8 cellular contexts compared by ENCODE assay signal in the genomic region with DNA sequence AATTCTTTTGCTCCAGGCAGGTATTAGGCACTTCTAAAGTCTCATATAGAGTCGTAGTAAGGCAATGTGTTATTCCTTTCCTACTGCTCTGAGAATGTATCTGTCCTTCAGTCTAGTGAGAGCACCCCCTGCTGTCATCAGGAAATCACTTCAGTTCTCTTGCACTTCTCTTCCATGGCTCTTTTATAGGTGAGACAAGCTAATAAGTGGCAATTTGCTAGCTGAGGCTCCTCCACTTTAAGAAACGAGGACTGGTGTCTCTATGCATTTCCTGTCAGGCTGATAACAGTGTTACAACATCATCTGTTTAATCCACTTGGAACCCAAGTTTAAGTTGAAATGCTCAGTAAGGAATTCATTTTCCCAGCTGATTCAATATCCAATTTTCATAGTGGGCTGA.
DNase-seq lines count a peak whose midpoint lies in the region; ATAC-seq and TF ChIP-seq lines count a peak whose summit lies in the region.

No MANE protein-coding gene starts in this region.

- H3K9ac ChIP-seq in endodermal cell (ENCODE audit: extremely low read depth, low read length, poor library complexity, severe bottlenecking) = no peak overlapping the region

- H3K27me3 ChIP-seq in endodermal cell (ENCODE audit: control insufficient read depth, insufficient read depth, low read length, poor library complexity, severe bottlenecking) (no peaks in the 10 kb centered on the region), osteoblast (ENCODE audit: insufficient read depth, low read length) (no peaks in the 10 kb centered on the region)

- ATAC-seq in GM18499 (IDR thresholded peaks at IDR 0.05; ENCODE audit: insufficient read depth, unreplicated experiment) (peak; percentile 61), HG02973 (IDR thresholded peaks at IDR 0.05; ENCODE audit: unreplicated experiment) (peak; percentile 79), GM19467 (IDR thresholded peaks at IDR 0.05; ENCODE audit: unreplicated experiment) (no peak)

- 41 to 71% methylated on average over 1 to 2 of the region's 2 CpGs for WGBS in endodermal cell (ENCODE audit: insufficient coverage in 1 of 2, insufficient read length in 1 of 2), 2 experiments

- no peak overlapping the region for H3K4me3 ChIP-seq in AG04449 (ENCODE audit: low read depth, low read length)
- H3K4me3 ChIP-seq in endodermal cell (ENCODE audit: low read length) = no peak overlapping the region
- H3K4me3 ChIP-seq in osteoblast (ENCODE audit: insufficient read depth, low read length) = no peak overlapping the region

- H3K9me3 ChIP-seq in endodermal cell (ENCODE audit: control insufficient read depth, low read length) = no peaks in the 10 kb centered on the region
- no peaks in the 10 kb centered on the region for H3K9me3 ChIP-seq in osteoblast (ENCODE audit: low read depth, low read length)

- CTCF ChIA-PET in AG04449 (lab: Yijun Ruan, JAX) = interaction anchor here (0.6 to 2.4 kb wide), 16 partner anchors 8 to 1598 kb away, joined by 3 to 24 read pairs (median 4); no protein-coding TSS in a partner anchor

- no peak overlapping the region for H3K4me2 ChIP-seq in osteoblast (ENCODE audit: insufficient read depth, low read length)

- no peaks in the 10 kb centered on the region for H3K36me3 Mint-ChIP-seq in endodermal cell (ENCODE audit: low read depth)

- no peaks in the 10 kb centered on the region for H3K9me3 Mint-ChIP-seq in endodermal cell

- H2AFZ ChIP-seq in osteoblast (ENCODE audit: low read length) = no peak overlapping the region

- DNase-seq in AG04449 (ENCODE audit: low read depth, low spot score) (no peak), NCI-H82 (lab: John Stamatoyannopoulos, UW) (peak; percentile 68), endodermal cell (peak; percentile 70), osteoblast (ENCODE audit: insufficient read length, low spot score, missing footprints) (no peak), retina (no peak)

- POLR2A ChIA-PET in AG04449 (lab: Yijun Ruan, JAX) = interaction anchor here (0.6 kb wide), 1 partner anchor 10 kb away, joined by 4 read pairs; no protein-coding TSS in a partner anchor

- TF ChIP-seq CTCF in AG04449 (IDR thresholded peaks at IDR 0.05; ENCODE audit: insufficient read depth, low read length, missing control alignments) (peak; percentile 64), endodermal cell (conservative IDR thresholded peaks at IDR 0.05) (peak; percentile 72), osteoblast (IDR thresholded peaks at IDR 0.05; ENCODE audit: extremely low read depth, low read depth, low read length) (peak; percentile 68)

- no peak overlapping the region for H3K4me3 Mint-ChIP-seq in endodermal cell

- H3K27ac ChIP-seq in endodermal cell (ENCODE audit: low read depth, low read length) (no peak overlapping the region), osteoblast (ENCODE audit: low read depth, low read length) (no peak overlapping the region)

- peaks cover 24% of the 10 kb centered on the region for H3K4me1 Mint-ChIP-seq in endodermal cell

- no peak overlapping the region for H3K27ac Mint-ChIP-seq in endodermal cell

- peaks cover 3% of the 10 kb centered on the region for H3K4me1 ChIP-seq in endodermal cell (ENCODE audit: control insufficient read depth, insufficient read depth, low read length)
- peaks cover 10% of the 10 kb centered on the region for H3K4me1 ChIP-seq in osteoblast (ENCODE audit: insufficient read depth, low read length)

- H3K36me3 ChIP-seq in endodermal cell (ENCODE audit: control insufficient read depth, insufficient read depth, low read length) = no peaks in the 10 kb centered on the region
- H3K36me3 ChIP-seq in osteoblast (ENCODE audit: insufficient read depth, low read length) = no peaks in the 10 kb centered on the region

- no peaks in the 10 kb centered on the region for H3K79me2 ChIP-seq in osteoblast (ENCODE audit: insufficient read depth, low read length)

- no peaks in the 10 kb centered on the region for H3K27me3 Mint-ChIP-seq in endodermal cell (ENCODE audit: insufficient read depth)

- no peaks in the 10 kb centered on the region for H4K20me1 ChIP-seq in osteoblast (ENCODE audit: insufficient read depth, low read length)

Comparison
In these comparisons a context has a peak if more than half of its experiments do, and no peak if none do; other contexts are left out.
1. DNase-seq: peak in NCI-H82 (single experiment) and endodermal cell (single experiment); none in AG04449 (single experiment), osteoblast (single experiment) and retina (single experiment).
2. Peak in every context shown above with its lines, with median percentiles within 50 percentile points of each other: CTCF ChIP-seq.